ENCODE assay signal across 8 cellular contexts in genomic region chr3:120719167-120719834, GRCh38. TPM values are rescaled to one million over a fixed set of nuclear protein-coding genes. Genes with fewer than 3 reads are reported as not detected.
DNase-seq lines count a peak whose midpoint lies in the region; TF ChIP-seq lines count a peak whose summit lies in the region.
"Not testable (repeated sequence)": the region's sequence is repeated elsewhere in the genome, so short reads cannot be mapped to it uniquely, and the experiment has no call there.

No MANE protein-coding gene starts in this region.

- H3K36me3 Mint-ChIP-seq in T-helper 1 cell treated with Interleukin-12 subunit alpha and Interleukin-12 subunit beta and Interleukin-4 antibody, amounts not matched to agents 30 μg/mL and 1 μg/mL, for 36 hours (ENCODE audit: low read depth): peaks cover 18% of the 10 kb centered on the region

- H3K27me3 ChIP-seq in breast epithelium; left ventricle myocardium inferior (ENCODE audit: low read depth); stomach: not testable (repeated sequence)

- DNase-seq in activated T-cell treated with anti-CD3 and anti-CD28 coated beads for 4 hours (peak; percentile 36), breast epithelium (ENCODE audit: low spot score in 2 of 2) (peak; percentile 40 to 74), left ventricle myocardium inferior (peak; percentile 54), mucosa of gallbladder (ENCODE audit: low spot score) (peak; percentile 77), stomach (peak; percentile 86)
- DNase-seq in stimulated activated CD4-positive, alpha-beta T cell treated with anti-CD3 and anti-CD28 coated beads, Interleukin-1b, Interleukin-23, amount 100 ng/mL, for 1 hour (ENCODE audit: low read depth in 2 of 2): peak; percentile 10 to 35

- TF ChIP-seq CTCF in breast epithelium (IDR thresholded peaks at IDR 0.05); left ventricle myocardium inferior (IDR thresholded peaks at IDR 0.05; ENCODE audit: borderline replicate concordance): not testable (repeated sequence)
- TF ChIP-seq CTCF in stomach (IDR thresholded peaks at IDR 0.05): peak in 1 of 7 experiments; percentile 18

- H3K27ac Mint-ChIP-seq in T-helper 1 cell treated with Interleukin-12 subunit alpha and Interleukin-12 subunit beta and Interleukin-4 antibody, amounts not matched to agents 30 μg/mL and 1 μg/mL, for 36 hours: peak overlapping the region; percentile 81

- not testable (repeated sequence) for H3K27me3 Mint-ChIP-seq in T-helper 1 cell treated with Interleukin-12 subunit alpha and Interleukin-12 subunit beta and Interleukin-4 antibody, amounts not matched to agents 30 μg/mL and 1 μg/mL, for 36 hours (ENCODE audit: low read depth)

- peaks cover 19% of the 10 kb centered on the region for H3K4me1 Mint-ChIP-seq in T-helper 1 cell treated with Interleukin-12 subunit alpha and Interleukin-12 subunit beta and Interleukin-4 antibody, amounts not matched to agents 30 μg/mL and 1 μg/mL, for 36 hours (ENCODE audit: low read depth)

- not testable (repeated sequence) for TF ChIP-seq POLR2A in breast epithelium (IDR thresholded peaks at IDR 0.05); stomach (IDR thresholded peaks at IDR 0.05)

- peak overlapping the region; percentile 34; the same call in 1 of the 2 replicates for H3K4me3 ChIP-seq in GM08714 (ENCODE audit: low read length)
- H3K4me3 ChIP-seq in breast epithelium: peak overlapping the region in 2 of 3 donors; percentile 51 to 60
- peak overlapping the region; percentile 61 for H3K4me3 ChIP-seq in left ventricle myocardium inferior
- H3K4me3 ChIP-seq in stomach: peak overlapping the region; percentile 37 to 51 (median 48)

- not testable (repeated sequence) for TF ChIP-seq EP300 in stomach (IDR thresholded peaks at IDR 0.05)

- H3K4me1 ChIP-seq in breast epithelium: not testable (repeated sequence)
- peaks cover 17% of the 10 kb centered on the region for H3K4me1 ChIP-seq in left ventricle myocardium inferior
- H3K4me1 ChIP-seq in stomach: peaks cover 0 to 13% (median 6%) of the 10 kb centered on the region in 4 donors

- 27 to 65% (median 29%) methylated on average over 18 to 20 of the region's 20 CpGs for WGBS in stomach, 5 donors

- not testable (repeated sequence) for H3K9me3 Mint-ChIP-seq in T-helper 1 cell treated with Interleukin-12 subunit alpha and Interleukin-12 subunit beta and Interleukin-4 antibody, amounts not matched to agents 30 μg/mL and 1 μg/mL, for 36 hours

- intact Hi-C loops in breast epithelium (cut with DNase I; ENCODE audit: low total_unique reads); left ventricle myocardium inferior (cut with micrococcal nuclease); stomach (cut with DNase I; ENCODE audit: low total_unique reads): not testable (repeated sequence)

- peak overlapping the region; percentile 60 for H3K4me3 Mint-ChIP-seq in T-helper 1 cell treated with Interleukin-12 subunit alpha and Interleukin-12 subunit beta and Interleukin-4 antibody, amounts not matched to agents 30 μg/mL and 1 μg/mL, for 36 hours

- not testable (repeated sequence) for H3K9me3 ChIP-seq in breast epithelium; left ventricle myocardium inferior (replicated peaks); stomach

- H3K36me3 ChIP-seq in breast epithelium, left ventricle myocardium inferior, stomach: not testable (repeated sequence)

- H3K27ac ChIP-seq in breast epithelium (peak overlapping the region in 1 of 2 donors; percentile 68), left ventricle myocardium inferior (replicated peaks) (peak overlapping the region; percentile 63), stomach (peak overlapping the region in 4 of 5 donors; percentile 52 to 76 (median 67))

RNA-seq across cellular contexts. Expression of gene RABL3, which starts 23.0 kb away (rescaled TPM):
- total RNA-seq in breast epithelium (10 to 100 TPM; 20.6 to 35.4 (median 22.3) TPM), left ventricle myocardium inferior (19.7 TPM), mucosa of gallbladder (23.4 TPM), stomach (10 to 100 TPM in 2 of 5 donors, 1 to 10 TPM in 3; 2.0 to 27.7 (median 9.3) TPM)
- polyA plus RNA-seq in stomach: 10 to 100 TPM in 1 of 3 donors, 1 to 10 TPM in 2; 5.0 to 15.9 (median 9.5) TPM

RNA-seq across cellular contexts. Expression of gene GTF2E1, which starts 23.2 kb away (rescaled TPM):
- 10 to 100 TPM in 2 of 3 donors, 1 to 10 TPM in 1; 9.9 to 13.4 (median 12.7) TPM for total RNA-seq in breast epithelium
- total RNA-seq in left ventricle myocardium inferior: 12.9 TPM
- total RNA-seq in mucosa of gallbladder: 12.5 TPM
- 10 to 100 TPM in 4 of 5 donors, 1 to 10 TPM in 1; 4.5 to 66.0 (median 12.3) TPM for total RNA-seq in stomach
- polyA plus RNA-seq in stomach: 1 to 10 TPM; 4.0 to 8.3 (median 5.5) TPM

RNA-seq across cellular contexts. Expression of gene HGD, which starts 37.3 kb away (rescaled TPM):
- total RNA-seq in breast epithelium (10 to 100 TPM in 1 of 3 donors, 1 to 10 TPM in 1, not detected in 1; 5.1 to 25.9 TPM), left ventricle myocardium inferior (0.49 TPM), mucosa of gallbladder (211 TPM), stomach (10 to 100 TPM; 12.2 to 66.5 (median 43.7) TPM)
- 10 to 100 TPM in 2 of 3 donors, 1 to 10 TPM in 1; 6.3 to 12.8 (median 10.8) TPM for polyA plus RNA-seq in stomach

Comparison
In these comparisons a context has a peak if more than half of its experiments do, and no peak if none do; other contexts are left out.
1. DNase-seq: peak in every context shown above with its lines; median percentile 86 in stomach; 77 in mucosa of gallbladder; 57 in breast epithelium; 54 in left ventricle myocardium inferior; 36 in activated T-cell treated with anti-CD3 and anti-CD28 coated beads for 4 hours; 22 in stimulated activated CD4-positive, alpha-beta T cell treated with anti-CD3 and anti-CD28 coated beads, Interleukin-1b, Interleukin-23, amount 100 ng/mL, for 1 hour.